In the genomic region with DNA sequence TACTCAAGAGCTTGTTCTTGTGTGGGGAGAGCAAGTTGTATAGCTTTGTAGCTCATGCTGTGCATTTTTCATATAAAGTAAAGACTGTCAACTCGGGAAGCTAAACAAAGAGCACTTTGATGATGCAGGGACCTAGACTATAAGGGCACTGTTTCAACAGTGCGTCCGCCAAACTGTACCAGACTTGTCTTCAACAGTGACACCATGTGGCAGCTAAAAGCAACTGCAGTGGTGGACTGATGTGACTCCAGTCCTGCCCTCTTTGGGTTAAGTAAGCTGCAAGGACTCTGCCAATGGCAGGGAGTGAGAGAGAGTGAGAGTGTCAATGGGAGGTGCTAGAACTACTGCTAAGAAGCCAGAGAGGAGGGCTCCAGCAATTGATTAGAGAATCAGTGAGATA, we compare ENCODE assay signal across 13 cellular contexts. TPM values are rescaled to one million over a fixed set of nuclear protein-coding genes. Genes with fewer than 3 reads are reported as not detected.
DNase-seq lines count a peak whose midpoint lies in the region; TF ChIP-seq lines count a peak whose summit lies in the region.
"Had no signal": no experiment of that assay in that cellular context is flagged by ENCODE, and none has a peak within 500 bp of the region (broad histone marks: within the 10 kb centered on the region; RNA-seq: fewer than 3 reads in every experiment).

No MANE protein-coding gene starts in this region.

- no peak overlapping the region for H3K27ac Mint-ChIP-seq in activated naive CD4-positive, alpha-beta T cell treated with anti-CD3 and anti-CD28 coated beads for 36 hours
- H3K27ac Mint-ChIP-seq in activated naive CD4-positive, alpha-beta T cell treated with anti-CD3 and anti-CD28 coated beads, Interleukin-2, amount 10 ng/mL, durations not matched to agents 7 days and 5 days: no peak overlapping the region
- H3K27ac Mint-ChIP-seq in type B pancreatic cell: no peak overlapping the region
- H3K27ac Mint-ChIP-seq: naive thymus-derived CD4-positive, alpha-beta T cell; stimulated activated memory B cell treated with anti-CD40 and anti-IgM and Interleukin-4, amounts not matched to agents 10 μg/mL and 1 μg/mL and 100 μg/mL, for 72 hours had no signal

- H3K9ac ChIP-seq in MM.1S (ENCODE audit: low read length): no peak overlapping the region

- peak; percentile 40 for TF ChIP-seq CTCF in MM.1S (IDR thresholded peaks at IDR 0.05; ENCODE audit: low read length)
- peak; percentile 32 for TF ChIP-seq CTCF in cardiac fibroblast (IDR thresholded peaks at IDR 0.05; ENCODE audit: low read depth, low read length)
- TF ChIP-seq CTCF in type B pancreatic cell (conservative IDR thresholded peaks at IDR 0.05): peak; percentile 55

- H3K4me2 ChIP-seq in MM.1S (ENCODE audit: low read depth, low read length): no peak overlapping the region

- H3K36me3 ChIP-seq in MM.1S (replicated peaks; ENCODE audit: insufficient read depth, low read length): no peaks in the 10 kb centered on the region

- CTCF ChIA-PET in activated naive CD4-positive, alpha-beta T cell treated with anti-CD3 and anti-CD28 coated beads for 36 hours (lab: Charles Lee): no interaction called here
- CTCF ChIA-PET in activated naive CD4-positive, alpha-beta T cell treated with anti-CD3 and anti-CD28 coated beads, Interleukin-2, amount 10 ng/mL, durations not matched to agents 7 days and 5 days (lab: Charles Lee): interaction anchor here (0.6 kb wide), 1 partner anchor 746 kb away, joined by 3 read pairs; no protein-coding TSS in a partner anchor

- H3K9me3 Mint-ChIP-seq in activated naive CD4-positive, alpha-beta T cell treated with anti-CD3 and anti-CD28 coated beads for 36 hours: peaks cover 22% of the 10 kb centered on the region
- peaks cover 21% of the 10 kb centered on the region for H3K9me3 Mint-ChIP-seq in activated naive CD4-positive, alpha-beta T cell treated with anti-CD3 and anti-CD28 coated beads, Interleukin-2, amount 10 ng/mL, durations not matched to agents 7 days and 5 days
- H3K9me3 Mint-ChIP-seq in type B pancreatic cell: peaks cover 5% of the 10 kb centered on the region

- no peak overlapping the region for H2AFZ ChIP-seq in MM.1S (ENCODE audit: low read length)

- H3K27me3 ChIP-seq in MM.1S (replicated peaks; ENCODE audit: insufficient read depth, low read length): no peaks in the 10 kb centered on the region

- H3K79me2 ChIP-seq in MM.1S (ENCODE audit: low read length): no peaks in the 10 kb centered on the region

- H3K4me1 Mint-ChIP-seq in activated naive CD4-positive, alpha-beta T cell treated with anti-CD3 and anti-CD28 coated beads for 36 hours (ENCODE audit: low read depth): no peaks in the 10 kb centered on the region
- no peaks in the 10 kb centered on the region for H3K4me1 Mint-ChIP-seq in activated naive CD4-positive, alpha-beta T cell treated with anti-CD3 and anti-CD28 coated beads, Interleukin-2, amount 10 ng/mL, durations not matched to agents 7 days and 5 days
- no peaks in the 10 kb centered on the region for H3K4me1 Mint-ChIP-seq in type B pancreatic cell (ENCODE audit: unreplicated experiment)
- H3K4me1 Mint-ChIP-seq: naive thymus-derived CD4-positive, alpha-beta T cell; stimulated activated memory B cell treated with anti-CD40 and anti-IgM and Interleukin-4, amounts not matched to agents 10 μg/mL and 1 μg/mL and 100 μg/mL, for 72 hours had no signal

- no peak overlapping the region for H3K27ac ChIP-seq in MM.1S (ENCODE audit: low read length)

- H3K4me3 ChIP-seq in MM.1S (ENCODE audit: low read length) (no peak overlapping the region), cardiac fibroblast (replicated peaks in 1 of 2; ENCODE audit: low read depth in 2 of 2, low read length in 2 of 2) (no peak overlapping the region)

- H3K9me2 ChIP-seq in MM.1S (replicated peaks; ENCODE audit: insufficient read depth, low read length): no peaks in the 10 kb centered on the region

- no peaks in the 10 kb centered on the region for H3K27me3 Mint-ChIP-seq in activated naive CD4-positive, alpha-beta T cell treated with anti-CD3 and anti-CD28 coated beads for 36 hours (ENCODE audit: low read depth)
- H3K27me3 Mint-ChIP-seq in activated naive CD4-positive, alpha-beta T cell treated with anti-CD3 and anti-CD28 coated beads, Interleukin-2, amount 10 ng/mL, durations not matched to agents 7 days and 5 days: no peaks in the 10 kb centered on the region
- H3K27me3 Mint-ChIP-seq in type B pancreatic cell: no peaks in the 10 kb centered on the region
- H3K27me3 Mint-ChIP-seq: stimulated activated memory B cell treated with anti-CD40 and anti-IgM and Interleukin-4, amounts not matched to agents 10 μg/mL and 1 μg/mL and 100 μg/mL, for 72 hours had no signal

- H3K9me3 ChIP-seq in MM.1S (replicated peaks; ENCODE audit: insufficient read depth, low read length): no peaks in the 10 kb centered on the region

- H3K4me1 ChIP-seq in MM.1S (ENCODE audit: low read length): no peaks in the 10 kb centered on the region

- no peaks in the 10 kb centered on the region for H4K20me1 ChIP-seq in MM.1S (ENCODE audit: insufficient read depth, low read length)

- intact Hi-C loops in activated naive CD4-positive, alpha-beta T cell treated with anti-CD3 and anti-CD28 coated beads for 36 hours (cut with micrococcal nuclease): loop anchor here (5.0 kb wide), 1 partner anchor 142 kb away; no protein-coding TSS in a partner anchor

- DNase-seq in activated naive CD4-positive, alpha-beta T cell treated with anti-CD3 and anti-CD28 coated beads for 36 hours: peak; percentile 7
- DNase-seq in activated naive CD4-positive, alpha-beta T cell treated with anti-CD3 and anti-CD28 coated beads, Interleukin-2, amount 10 ng/mL, durations not matched to agents 7 days and 5 days: no peak
- DNase-seq in MM.1S (no peak), cardiac fibroblast (ENCODE audit: low read depth in 2 of 2) (peak in 1 of 2 donors; percentile 4), type B pancreatic cell (ENCODE audit: extremely low spot score, unreplicated experiment) (no peak), SW480 (ENCODE audit: low spot score) (no peak), Ammon's horn (ENCODE audit: low spot score) (no peak), NCI-H128 (lab: John Stamatoyannopoulos, UW; ENCODE audit: unreplicated experiment) (no peak)
- DNase-seq: activated naive CD4-positive, alpha-beta T cell treated with anti-CD3 and anti-CD28 coated beads, Interleukin-2, amount 50 U/mL, for 16 hours; effector memory CD4-positive, alpha-beta T cell; naive thymus-derived CD4-positive, alpha-beta T cell; NCI-H1417 treated with DMSO at 0.1 percent for 48 hours had no signal

- no peaks in the 10 kb centered on the region for H3K36me3 Mint-ChIP-seq in activated naive CD4-positive, alpha-beta T cell treated with anti-CD3 and anti-CD28 coated beads for 36 hours (ENCODE audit: low read depth)
- H3K36me3 Mint-ChIP-seq in activated naive CD4-positive, alpha-beta T cell treated with anti-CD3 and anti-CD28 coated beads, Interleukin-2, amount 10 ng/mL, durations not matched to agents 7 days and 5 days: no peaks in the 10 kb centered on the region
- H3K36me3 Mint-ChIP-seq in type B pancreatic cell: no peaks in the 10 kb centered on the region
- H3K36me3 Mint-ChIP-seq: stimulated activated memory B cell treated with anti-CD40 and anti-IgM and Interleukin-4, amounts not matched to agents 10 μg/mL and 1 μg/mL and 100 μg/mL, for 72 hours had no signal

- no peak overlapping the region for H3K4me3 Mint-ChIP-seq in activated naive CD4-positive, alpha-beta T cell treated with anti-CD3 and anti-CD28 coated beads for 36 hours
- no peak overlapping the region for H3K4me3 Mint-ChIP-seq in activated naive CD4-positive, alpha-beta T cell treated with anti-CD3 and anti-CD28 coated beads, Interleukin-2, amount 10 ng/mL, durations not matched to agents 7 days and 5 days
- H3K4me3 Mint-ChIP-seq in type B pancreatic cell: no peak overlapping the region
- H3K4me3 Mint-ChIP-seq: naive thymus-derived CD4-positive, alpha-beta T cell; stimulated activated memory B cell treated with anti-CD40 and anti-IgM and Interleukin-4, amounts not matched to agents 10 μg/mL and 1 μg/mL and 100 μg/mL, for 72 hours had no signal

- H3F3A ChIP-seq in MM.1S (ENCODE audit: insufficient read depth, low read length): no peaks in the 10 kb centered on the region

RNA-seq across cellular contexts. Expression of gene MC3R, which starts 48.1 kb away (rescaled TPM):
- not detected for total RNA-seq in activated naive CD4-positive, alpha-beta T cell treated with anti-CD3 and anti-CD28 coated beads for 36 hours
- not detected in 2 replicates for total RNA-seq in type B pancreatic cell (ENCODE audit: low replicate concordance)
- total RNA-seq: naive thymus-derived CD4-positive, alpha-beta T cell had no signal
